ENCODE assay signal across 9 cellular contexts in the genomic region with DNA sequence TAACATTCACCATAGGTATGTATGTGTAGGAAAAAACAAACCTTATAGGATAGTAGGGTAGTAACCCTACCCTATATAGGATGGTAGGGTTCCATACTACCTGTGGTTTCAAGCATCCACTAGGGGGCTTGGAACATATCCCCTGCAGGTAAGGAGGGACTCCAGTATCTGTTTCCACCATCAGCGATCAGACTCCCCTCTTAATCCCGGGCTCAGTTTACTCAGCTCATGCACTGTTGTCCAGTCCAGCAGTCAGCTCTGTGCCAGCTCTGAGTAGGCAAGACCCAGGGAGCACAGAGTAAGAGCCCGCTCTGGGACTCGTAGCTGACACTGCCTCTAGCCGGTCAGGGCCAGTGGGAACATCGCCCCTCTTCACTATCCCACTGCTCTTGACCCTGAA.
DNase-seq lines count a peak whose midpoint lies in the region; ATAC-seq and TF ChIP-seq lines count a peak whose summit lies in the region.
"Had no signal": no experiment of that assay in that cellular context is flagged by ENCODE, and none has a peak within 500 bp of the region (broad histone marks: within the 10 kb centered on the region; RNA-seq: fewer than 3 reads in every experiment).

No MANE protein-coding gene starts in this region.

- H3K4me1 ChIP-seq in esophagus muscularis mucosa = no peaks in the 10 kb centered on the region
- no peaks in the 10 kb centered on the region for H3K4me1 ChIP-seq in effector memory CD4-positive, alpha-beta T cell (ENCODE audit: control insufficient read depth, insufficient read depth, low read length, poor library complexity, severe bottlenecking)
- no peaks in the 10 kb centered on the region for H3K4me1 ChIP-seq in body of pancreas

- CTCF ChIA-PET in activated CD4-positive, alpha-beta memory T cell treated with anti-CD3 and anti-CD28 coated beads for 36 hours (lab: Charles Lee) = interaction anchor here (1.0 to 1.1 kb wide), 2 partner anchors 18 to 62 kb away, joined by 3 read pairs; a partner anchor contains a TSS

- DNase-seq in natural killer cell = no peak
- no peak for DNase-seq in natural killer cell treated with Interleukin-12 subunit alpha and Interleukin-12 subunit beta and Interleukin-15 and Interleukin-18, amount 100 ng/mL, for 72 hours (ENCODE audit: low spot score)
- DNase-seq in HuH-7 (ENCODE audit: low spot score) = peak; percentile 32
- DNase-seq in epithelial cell of esophagus (ENCODE audit: low read depth) = peak; percentile 26
- DNase-seq in activated CD4-positive, alpha-beta memory T cell treated with anti-CD3 and anti-CD28 coated beads for 36 hours = no peak
- no peak for DNase-seq in esophagus muscularis mucosa (ENCODE audit: extremely low spot score)
- DNase-seq in effector memory CD4-positive, alpha-beta T cell = no peak
- no peak for DNase-seq in body of pancreas
- DNase-seq: NCI-H510A treated with DMSO at 0.1 percent for 48 hours had no signal

- no peak for TF ChIP-seq EP300 in esophagus muscularis mucosa (IDR thresholded peaks at IDR 0.05)

- no peaks in the 10 kb centered on the region for H3K27me3 Mint-ChIP-seq in natural killer cell (ENCODE audit: low read depth in 2 of 2)
- no peaks in the 10 kb centered on the region for H3K27me3 Mint-ChIP-seq in natural killer cell treated with Interleukin-12 subunit alpha and Interleukin-12 subunit beta and Interleukin-15 and Interleukin-18, amount 100 ng/mL, for 72 hours
- H3K27me3 Mint-ChIP-seq in activated CD4-positive, alpha-beta memory T cell treated with anti-CD3 and anti-CD28 coated beads for 36 hours = no peaks in the 10 kb centered on the region

- intact Hi-C loops in natural killer cell (cut with micrococcal nuclease) (no loop called here), esophagus muscularis mucosa (cut with DNase I) (no loop called here), body of pancreas (cut with DNase I) (no loop called here)
- intact Hi-C loops in activated CD4-positive, alpha-beta memory T cell treated with anti-CD3 and anti-CD28 coated beads for 36 hours (cut with micrococcal nuclease) = no loop called here

- H3K27me3 ChIP-seq in esophagus muscularis mucosa = no peaks in the 10 kb centered on the region
- H3K27me3 ChIP-seq in effector memory CD4-positive, alpha-beta T cell (replicated peaks; ENCODE audit: control insufficient read depth, insufficient read depth, low read length, poor library complexity, severe bottlenecking) = no peaks in the 10 kb centered on the region
- H3K27me3 ChIP-seq in body of pancreas = no peaks in the 10 kb centered on the region

- ATAC-seq in natural killer cell = peak in 1 of 3 donors; percentile 52
- ATAC-seq in natural killer cell treated with Interleukin-12 subunit alpha and Interleukin-12 subunit beta and Interleukin-15 and Interleukin-18, amount 100 ng/mL, for 72 hours = no peak
- ATAC-seq in body of pancreas = no peak

- peaks cover 13 to 22% of the 10 kb centered on the region in 2 donors for H3K4me1 Mint-ChIP-seq in natural killer cell
- H3K4me1 Mint-ChIP-seq in natural killer cell treated with Interleukin-12 subunit alpha and Interleukin-12 subunit beta and Interleukin-15 and Interleukin-18, amount 100 ng/mL, for 72 hours (ENCODE audit: low read depth in 2 of 2) = peaks cover 14 to 22% of the 10 kb centered on the region in 2 donors
- H3K4me1 Mint-ChIP-seq in activated CD4-positive, alpha-beta memory T cell treated with anti-CD3 and anti-CD28 coated beads for 36 hours (ENCODE audit: low read depth) = peaks cover 2% of the 10 kb centered on the region

- POLR2A ChIA-PET in activated CD4-positive, alpha-beta memory T cell treated with anti-CD3 and anti-CD28 coated beads for 36 hours (lab: Charles Lee) = no interaction called here

- no peak overlapping the region for H3K4me3 Mint-ChIP-seq in natural killer cell
- no peak overlapping the region for H3K4me3 Mint-ChIP-seq in natural killer cell treated with Interleukin-12 subunit alpha and Interleukin-12 subunit beta and Interleukin-15 and Interleukin-18, amount 100 ng/mL, for 72 hours
- no peak overlapping the region for H3K4me3 Mint-ChIP-seq in activated CD4-positive, alpha-beta memory T cell treated with anti-CD3 and anti-CD28 coated beads for 36 hours

- no peak overlapping the region for H3K4me3 ChIP-seq in epithelial cell of esophagus (ENCODE audit: low read length)
- no peak overlapping the region for H3K4me3 ChIP-seq in esophagus muscularis mucosa
- H3K4me3 ChIP-seq in effector memory CD4-positive, alpha-beta T cell (ENCODE audit: insufficient read depth, low read depth, low read length, poor library complexity, severe bottlenecking) = no peak overlapping the region
- H3K4me3 ChIP-seq in body of pancreas = no peak overlapping the region

- no peak overlapping the region for H3K27ac ChIP-seq in esophagus muscularis mucosa (replicated peaks in 1 of 4)
- H3K27ac ChIP-seq in effector memory CD4-positive, alpha-beta T cell (ENCODE audit: insufficient read depth, low read length, poor library complexity, severe bottlenecking) = no peak overlapping the region
- no peak overlapping the region for H3K27ac ChIP-seq in body of pancreas

- TF ChIP-seq CTCF in natural killer cell (IDR thresholded peaks at IDR 0.05) = peak; percentile 33
- TF ChIP-seq CTCF in epithelial cell of esophagus (IDR thresholded peaks at IDR 0.05; ENCODE audit: insufficient read depth, low read depth, low read length, missing control alignments) = peak; percentile 14
- TF ChIP-seq CTCF in esophagus muscularis mucosa (IDR thresholded peaks at IDR 0.05) = peak in 1 of 3 experiments; percentile 9
- peak in 3 of 7 experiments; percentile 3 to 12 (median 9) for TF ChIP-seq CTCF in body of pancreas (IDR thresholded peaks at IDR 0.05)

- no peak overlapping the region for H3K27ac Mint-ChIP-seq in natural killer cell
- no peak overlapping the region for H3K27ac Mint-ChIP-seq in natural killer cell treated with Interleukin-12 subunit alpha and Interleukin-12 subunit beta and Interleukin-15 and Interleukin-18, amount 100 ng/mL, for 72 hours
- no peak overlapping the region for H3K27ac Mint-ChIP-seq in activated CD4-positive, alpha-beta memory T cell treated with anti-CD3 and anti-CD28 coated beads for 36 hours

- no peaks in the 10 kb centered on the region for H3K9me3 Mint-ChIP-seq in natural killer cell
- no peaks in the 10 kb centered on the region for H3K9me3 Mint-ChIP-seq in natural killer cell treated with Interleukin-12 subunit alpha and Interleukin-12 subunit beta and Interleukin-15 and Interleukin-18, amount 100 ng/mL, for 72 hours
- H3K9me3 Mint-ChIP-seq in activated CD4-positive, alpha-beta memory T cell treated with anti-CD3 and anti-CD28 coated beads for 36 hours = no peaks in the 10 kb centered on the region

- WGBS in esophagus muscularis mucosa = 85% methylated on average over 6 of the region's 6 CpGs
- WGBS in body of pancreas, 2 donors = 0 to 69% methylated on average over 2 to 6 of the region's 6 CpGs

- H3K36me3 ChIP-seq in esophagus muscularis mucosa (no peaks in the 10 kb centered on the region), body of pancreas (replicated peaks in 1 of 2; ENCODE audit: insufficient read depth in 1 of 2, low read depth in 2 of 2) (no peaks in the 10 kb centered on the region)
- no peaks in the 10 kb centered on the region for H3K36me3 ChIP-seq in effector memory CD4-positive, alpha-beta T cell (ENCODE audit: control insufficient read depth, insufficient read depth, low read length)

- TF ChIP-seq POLR2A in esophagus muscularis mucosa (IDR thresholded peaks at IDR 0.05; ENCODE audit: low read depth) = no peak
- no peak for TF ChIP-seq POLR2A in body of pancreas (IDR thresholded peaks at IDR 0.05)

- H3K36me3 Mint-ChIP-seq in natural killer cell = no peaks in the 10 kb centered on the region
- H3K36me3 Mint-ChIP-seq in natural killer cell treated with Interleukin-12 subunit alpha and Interleukin-12 subunit beta and Interleukin-15 and Interleukin-18, amount 100 ng/mL, for 72 hours = no peaks in the 10 kb centered on the region
- no peaks in the 10 kb centered on the region for H3K36me3 Mint-ChIP-seq in activated CD4-positive, alpha-beta memory T cell treated with anti-CD3 and anti-CD28 coated beads for 36 hours

- H3K9me3 ChIP-seq in esophagus muscularis mucosa = no peaks in the 10 kb centered on the region
- H3K9me3 ChIP-seq in effector memory CD4-positive, alpha-beta T cell (ENCODE audit: control insufficient read depth, low read length) = no peaks in the 10 kb centered on the region
- H3K9me3 ChIP-seq in body of pancreas = no peaks in the 10 kb centered on the region

Comparison
In these comparisons a context has a peak if more than half of its experiments do, and no peak if none do; other contexts are left out.
1. DNase-seq: peak in HuH-7 (single experiment) and epithelial cell of esophagus (single experiment); none in natural killer cell (single experiment), natural killer cell treated with Interleukin-12 subunit alpha and Interleukin-12 subunit beta and Interleukin-15 and Interleukin-18, amount 100 ng/mL, for 72 hours (single experiment), activated CD4-positive, alpha-beta memory T cell treated with anti-CD3 and anti-CD28 coated beads for 36 hours (single experiment), esophagus muscularis mucosa (single experiment), effector memory CD4-positive, alpha-beta T cell (0 of 3) and body of pancreas (0 of 4).